Comparison of ENCODE assay signal across 13 cellular contexts in genomic region chr22:37631448-37632173, GRCh38. TPM values are rescaled to one million over a fixed set of nuclear protein-coding genes. Genes with fewer than 3 reads are reported as not detected.
DNase-seq lines count a peak whose midpoint lies in the region; ATAC-seq, FAIRE-seq and TF ChIP-seq lines count a peak whose summit lies in the region.
"Had no signal": no experiment of that assay in that cellular context is flagged by ENCODE, and none has a peak within 500 bp of the region (broad histone marks: within the 10 kb centered on the region; RNA-seq: fewer than 3 reads in every experiment).

No MANE protein-coding gene starts in this region.

- H3K27me3 ChIP-seq in MG63, result no peaks in the 10 kb centered on the region

- DNase-seq in activated T-cell treated with anti-CD3 and anti-CD28 coated beads, Interleukin-2, amount 50 U/mL, for 72 hours, result no peak
- no peak for DNase-seq in activated T-cell treated with anti-CD3 and anti-CD28 coated beads, Interleukin-2, amount 50 U/mL, for 1 hour
- DNase-seq in activated B cell treated with CpG ODN at 0.5 μM for 24 hours, result no peak
- peak; percentile 83 for DNase-seq in kidney
- peak in 1 of 2 donors; percentile 72 for DNase-seq in stimulated activated naive CD8-positive, alpha-beta T cell treated with anti-CD3 and anti-CD28 coated beads, Interleukin-15, amount 100 ng/mL, for 72 hours
- no peak for DNase-seq in MG63
- no peak for DNase-seq in GM13976 (ENCODE audit: low spot score)
- DNase-seq in NCI-H524 (lab: John Stamatoyannopoulos, UW), result no peak
- DNase-seq: activated CD4-positive, alpha-beta T cell treated with anti-CD3 and anti-CD28 coated beads for 4 hours; NCI-H2081 had no signal

- CTCF ChIA-PET in activated B cell treated with CpG ODN at 0.5 μM for 24 hours (lab: Charles Lee), result interaction anchor here (1.2 to 5.2 kb wide), 6 partner anchors 9 to 50 kb away, joined by 3 to 63 read pairs (median 16); partner anchors contain the start of genes GGA1 and PDXP

- H3K4me3 ChIP-seq in kidney (ENCODE audit: low read length in 2 of 2) (no peak overlapping the region), MG63 (no peak overlapping the region)
- H3K4me3 ChIP-seq: mucosa of descending colon had no signal

- no peak overlapping the region for H3K9ac ChIP-seq in kidney (ENCODE audit: low read length in 2 of 2)

- H3K4me1 ChIP-seq in kidney (ENCODE audit: control insufficient read depth in 1 of 2, insufficient read depth in 1 of 2, low read depth in 1 of 2, low read length in 2 of 2), result peaks cover 12 to 21% of the 10 kb centered on the region in 2 donors

- H3K27ac Mint-ChIP-seq in activated T-cell treated with anti-CD3 and anti-CD28 coated beads, Interleukin-2, amount 50 U/mL, for 72 hours, result no peak overlapping the region
- peak overlapping the region; percentile 93 for H3K27ac Mint-ChIP-seq in activated B cell treated with CpG ODN at 0.5 μM for 24 hours
- peak overlapping the region; percentile 65 to 95 for H3K27ac Mint-ChIP-seq in stimulated activated naive CD8-positive, alpha-beta T cell treated with anti-CD3 and anti-CD28 coated beads, Interleukin-15, amount 100 ng/mL, for 72 hours

- H3K36me3 ChIP-seq in kidney (ENCODE audit: control insufficient read depth in 1 of 2, insufficient read depth in 2 of 2, low read length in 2 of 2) (peaks cover 0 to 6% of the 10 kb centered on the region in 2 donors), MG63 (peaks cover 11% of the 10 kb centered on the region)

- peak overlapping the region; percentile 43 to 49 for H3K27ac ChIP-seq in kidney (ENCODE audit: low read depth in 2 of 2, low read length in 2 of 2)
- H3K27ac ChIP-seq: epithelial cell of prostate had no signal

- intact Hi-C loops in activated B cell treated with CpG ODN at 0.5 μM for 24 hours (cut with micrococcal nuclease), result loop anchor here (10.0 kb wide), 1 partner anchor 213 kb away; the partner anchor contains the start of genes ANKRD54 and EIF3L
- intact Hi-C loops in kidney (cut with DNase I), result no loop called here

- no peak for TF ChIP-seq CTCF in activated B cell treated with CpG ODN at 0.5 μM for 24 hours (IDR thresholded peaks at IDR 0.05)
- TF ChIP-seq CTCF in kidney (IDR thresholded peaks at IDR 0.05; ENCODE audit: borderline replicate concordance, extremely low read depth, insufficient read depth), result no peak
- TF ChIP-seq CTCF in GM13976 (IDR thresholded peaks at IDR 0.05; ENCODE audit: borderline replicate concordance, control extremely low read depth, extremely low read depth, insufficient read depth, missing control alignments), result no peak

- in situ Hi-C loops in GM13976 (cut with MboI; ENCODE audit: low sequenced_read_pairs, unreplicated experiment), result no loop called here

- no peak for ATAC-seq in activated T-cell treated with anti-CD3 and anti-CD28 coated beads, Interleukin-2, amount 50 U/mL, for 72 hours (replicated peaks in 1 of 2)
- ATAC-seq in activated B cell treated with CpG ODN at 0.5 μM for 24 hours (ENCODE audit: low read depth), result no peak
- ATAC-seq in stimulated activated naive CD8-positive, alpha-beta T cell treated with anti-CD3 and anti-CD28 coated beads, Interleukin-15, amount 100 ng/mL, for 72 hours, result no peak
- ATAC-seq: mucosa of descending colon, sciatic nerve had no signal

- H3K36me3 Mint-ChIP-seq in activated T-cell treated with anti-CD3 and anti-CD28 coated beads, Interleukin-2, amount 50 U/mL, for 72 hours (ENCODE audit: insufficient read depth in 2 of 2), result no peaks in the 10 kb centered on the region
- H3K36me3 Mint-ChIP-seq in activated B cell treated with CpG ODN at 0.5 μM for 24 hours (ENCODE audit: low read depth), result peaks cover 32% of the 10 kb centered on the region

- no peak for FAIRE-seq in kidney (lab: Jason Lieb, UNC)

- H3K27me3 Mint-ChIP-seq in activated T-cell treated with anti-CD3 and anti-CD28 coated beads, Interleukin-2, amount 50 U/mL, for 72 hours (ENCODE audit: low read depth), result no peaks in the 10 kb centered on the region
- H3K27me3 Mint-ChIP-seq in activated B cell treated with CpG ODN at 0.5 μM for 24 hours, result no peaks in the 10 kb centered on the region
- H3K27me3 Mint-ChIP-seq in stimulated activated naive CD8-positive, alpha-beta T cell treated with anti-CD3 and anti-CD28 coated beads, Interleukin-15, amount 100 ng/mL, for 72 hours, result no peaks in the 10 kb centered on the region

- peaks cover 74% of the 10 kb centered on the region for H3K4me1 Mint-ChIP-seq in activated T-cell treated with anti-CD3 and anti-CD28 coated beads, Interleukin-2, amount 50 U/mL, for 72 hours (ENCODE audit: low read depth)
- peaks cover 68% of the 10 kb centered on the region for H3K4me1 Mint-ChIP-seq in activated B cell treated with CpG ODN at 0.5 μM for 24 hours
- H3K4me1 Mint-ChIP-seq in stimulated activated naive CD8-positive, alpha-beta T cell treated with anti-CD3 and anti-CD28 coated beads, Interleukin-15, amount 100 ng/mL, for 72 hours, result peaks cover 92% of the 10 kb centered on the region

- POLR2A ChIA-PET in activated B cell treated with CpG ODN at 0.5 μM for 24 hours (lab: Charles Lee), result interaction anchor here (0.9 to 5.5 kb wide), 6 partner anchors 9 to 54 kb away, joined by 3 to 104 read pairs (median 22); partner anchors contain the start of genes GGA1, NOL12 and PDXP

- no peaks in the 10 kb centered on the region for H3K9me3 Mint-ChIP-seq in activated T-cell treated with anti-CD3 and anti-CD28 coated beads, Interleukin-2, amount 50 U/mL, for 72 hours
- no peaks in the 10 kb centered on the region for H3K9me3 Mint-ChIP-seq in activated B cell treated with CpG ODN at 0.5 μM for 24 hours
- no peaks in the 10 kb centered on the region for H3K9me3 Mint-ChIP-seq in stimulated activated naive CD8-positive, alpha-beta T cell treated with anti-CD3 and anti-CD28 coated beads, Interleukin-15, amount 100 ng/mL, for 72 hours

- H3K9me3 ChIP-seq in kidney (ENCODE audit: control insufficient read depth in 1 of 2, low read length in 2 of 2) (no peaks in the 10 kb centered on the region), MG63 (no peaks in the 10 kb centered on the region)
- H3K9me3 ChIP-seq: mucosa of descending colon had no signal

- peak overlapping the region; percentile 57 to 65 for H3K4me3 Mint-ChIP-seq in activated T-cell treated with anti-CD3 and anti-CD28 coated beads, Interleukin-2, amount 50 U/mL, for 72 hours
- H3K4me3 Mint-ChIP-seq in activated B cell treated with CpG ODN at 0.5 μM for 24 hours, result no peak overlapping the region
- H3K4me3 Mint-ChIP-seq in stimulated activated naive CD8-positive, alpha-beta T cell treated with anti-CD3 and anti-CD28 coated beads, Interleukin-15, amount 100 ng/mL, for 72 hours, result peak overlapping the region; percentile 73 to 86

RNA-seq across cellular contexts. Expression of gene SH3BP1, which starts 7.9 kb away (rescaled TPM):
- total RNA-seq in activated T-cell treated with anti-CD3 and anti-CD28 coated beads, Interleukin-2, amount 50 U/mL, for 72 hours, result 100 to 1,000 TPM in 1 of 2 donors, 10 to 100 TPM in 1; 99.0 to 103 TPM
- total RNA-seq in activated B cell treated with CpG ODN at 0.5 μM for 24 hours (87.9 and 88.4 TPM in 2 replicates), kidney (12.8 TPM)
- polyA plus RNA-seq in kidney (ENCODE audit: insufficient read depth, low read depth, low replicate concordance), result 2.2 TPM
- 0.95 TPM in 1 of 2 replicates, not detected in the other for total RNA-seq in MG63 (2014; rRNA removed; shearing (Covaris generic); ENCODE audit: low replicate concordance)

RNA-seq across cellular contexts. Expression of gene GGA1, which starts 23.0 kb away (rescaled TPM):
- total RNA-seq in activated T-cell treated with anti-CD3 and anti-CD28 coated beads, Interleukin-2, amount 50 U/mL, for 72 hours, result 10 to 100 TPM; 81.5 to 96.2 TPM
- total RNA-seq in activated B cell treated with CpG ODN at 0.5 μM for 24 hours (102 and 126 TPM in 2 replicates), kidney (61.2 TPM)
- 37.5 TPM for polyA plus RNA-seq in kidney (ENCODE audit: insufficient read depth, low read depth, low replicate concordance)
- total RNA-seq in MG63 (2014; rRNA removed; shearing (Covaris generic); ENCODE audit: low replicate concordance), result 13.8 and 33.2 TPM in 2 replicates

RNA-seq across cellular contexts. Expression of gene PDXP, which starts 26.9 kb away (rescaled TPM):
- total RNA-seq in activated T-cell treated with anti-CD3 and anti-CD28 coated beads, Interleukin-2, amount 50 U/mL, for 72 hours, result 10 to 100 TPM; 14.8 to 17.2 TPM
- 17.7 and 22.6 TPM in 2 replicates for total RNA-seq in activated B cell treated with CpG ODN at 0.5 μM for 24 hours
- total RNA-seq in kidney, result 6.3 TPM
- 29.6 TPM for polyA plus RNA-seq in kidney (ENCODE audit: insufficient read depth, low read depth, low replicate concordance)
- total RNA-seq in MG63 (2014; rRNA removed; shearing (Covaris generic); ENCODE audit: low replicate concordance), result 18.0 and 24.2 TPM in 2 replicates

RNA-seq across cellular contexts. Expression of gene LGALS1, which starts 43.8 kb away (rescaled TPM):
- total RNA-seq in activated T-cell treated with anti-CD3 and anti-CD28 coated beads, Interleukin-2, amount 50 U/mL, for 72 hours, result 100 to 1,000 TPM; 303 to 803 TPM
- 230 and 254 TPM in 2 replicates for total RNA-seq in activated B cell treated with CpG ODN at 0.5 μM for 24 hours
- 227 TPM for total RNA-seq in kidney
- 496 TPM for polyA plus RNA-seq in kidney (ENCODE audit: insufficient read depth, low read depth, low replicate concordance)
- total RNA-seq in MG63 (2014; rRNA removed; shearing (Covaris generic); ENCODE audit: low replicate concordance), result 3,913 and 4,947 TPM in 2 replicates

RNA-seq across cellular contexts. Expression of gene LGALS2, which starts 51.7 kb away (rescaled TPM):
- total RNA-seq in activated T-cell treated with anti-CD3 and anti-CD28 coated beads, Interleukin-2, amount 50 U/mL, for 72 hours, result not detected
- total RNA-seq in activated B cell treated with CpG ODN at 0.5 μM for 24 hours (not detected in 2 replicates), kidney (20.4 TPM)
- 372 TPM for polyA plus RNA-seq in kidney (ENCODE audit: insufficient read depth, low read depth, low replicate concordance)
- not detected in 2 replicates for total RNA-seq in MG63 (2014; rRNA removed; shearing (Covaris generic); ENCODE audit: low replicate concordance)
- total RNA-seq: sciatic nerve had no signal
